16 cellular contexts compared by ENCODE assay signal in the genomic region with DNA sequence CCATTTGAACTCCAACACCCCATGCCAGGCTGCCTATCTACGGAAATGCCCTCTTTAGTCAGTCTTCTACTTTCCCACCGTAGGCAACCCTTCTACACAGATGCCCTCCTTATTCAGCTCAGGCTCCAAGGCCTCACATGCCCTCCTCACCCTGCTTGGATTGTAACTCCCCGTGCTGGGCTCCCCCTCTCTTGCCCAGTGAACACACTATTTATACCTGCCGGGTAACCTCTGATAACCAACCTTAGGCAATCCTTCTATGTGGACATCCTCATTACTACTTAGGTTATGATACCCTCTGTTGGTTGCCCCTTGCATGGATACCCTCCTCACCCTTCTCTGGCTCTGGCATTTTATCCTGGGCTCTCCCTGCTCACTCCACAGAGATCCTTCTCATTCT.
"Had no signal": no experiment of that assay in that cellular context is flagged by ENCODE, and none has a peak within 500 bp of the region (broad histone marks: within the 10 kb centered on the region; RNA-seq: fewer than 3 reads in every experiment).

No MANE protein-coding gene starts in this region.

- H3K4me3 Mint-ChIP-seq: activated naive CD4-positive, alpha-beta T cell treated with anti-CD3 and anti-CD28 coated beads for 36 hours; brain; endodermal cell; natural killer cell treated with Interleukin-12 subunit alpha and Interleukin-12 subunit beta and Interleukin-15 and Interleukin-18, amount 100 ng/mL, for 72 hours had no signal

- H3K27me3 Mint-ChIP-seq: brain; natural killer cell treated with Interleukin-12 subunit alpha and Interleukin-12 subunit beta and Interleukin-15 and Interleukin-18, amount 100 ng/mL, for 72 hours had no signal

- H3K36me3 Mint-ChIP-seq: natural killer cell treated with Interleukin-12 subunit alpha and Interleukin-12 subunit beta and Interleukin-15 and Interleukin-18, amount 100 ng/mL, for 72 hours had no signal

- H3K27me3 ChIP-seq: left lung, vagina had no signal

- H3K27ac Mint-ChIP-seq: activated naive CD4-positive, alpha-beta T cell treated with anti-CD3 and anti-CD28 coated beads for 36 hours; endodermal cell had no signal

- DNase-seq: activated CD4-positive, alpha-beta T cell treated with anti-CD3 and anti-CD28 coated beads for 48 hours; activated CD8-positive, alpha-beta memory T cell treated with anti-CD3 and anti-CD28 coated beads for 24 hours; activated naive CD4-positive, alpha-beta T cell treated with anti-CD3 and anti-CD28 coated beads for 36 hours; amygdala; cerebellar nuclear complex; dermis blood vessel endothelial cell; endodermal cell; left lung; mesenchymal stem cell; stimulated activated CD4-positive, alpha-beta T cell treated with anti-CD3 and anti-CD28 coated beads, Interleukin-4, amount 100 ng/mL, for 1 hour; stimulated activated CD8-positive, alpha-beta memory T cell treated with anti-CD3 and anti-CD28 coated beads, Interleukin-4, amount 100 ng/mL, for 48 hours; T1000; WERI-Rb-1 had no signal

- H3K9me3 ChIP-seq: left lung, vagina had no signal

- H3K4me3 ChIP-seq: left lung, vagina had no signal

- H3K27ac ChIP-seq: left lung, vagina, WERI-Rb-1 had no signal

- H3K9me3 Mint-ChIP-seq: activated naive CD4-positive, alpha-beta T cell treated with anti-CD3 and anti-CD28 coated beads for 36 hours; brain; endodermal cell; natural killer cell treated with Interleukin-12 subunit alpha and Interleukin-12 subunit beta and Interleukin-15 and Interleukin-18, amount 100 ng/mL, for 72 hours had no signal

- ATAC-seq: left lung; natural killer cell treated with Interleukin-12 subunit alpha and Interleukin-12 subunit beta and Interleukin-15 and Interleukin-18, amount 100 ng/mL, for 72 hours had no signal

- H3K36me3 ChIP-seq: left lung, vagina, WERI-Rb-1 had no signal
